27 cellular contexts compared by ENCODE assay signal in genomic region chr12:44003721-44004120, GRCh38.
"Had no signal": no experiment of that assay in that cellular context is flagged by ENCODE, and none has a peak within 500 bp of the region (broad histone marks: within the 10 kb centered on the region; RNA-seq: fewer than 3 reads in every experiment).

No MANE protein-coding gene starts in this region.

- H3K27ac ChIP-seq: left lung, lower lobe of right lung, neutrophil, parathyroid adenoma, right atrium auricular region, right lobe of liver, stomach, testis, thyroid gland, transverse colon, upper lobe of right lung had no signal

- H3K27me3 Mint-ChIP-seq: naive B cell; stimulated activated memory B cell treated with anti-CD40 and anti-IgM and Interleukin-4, amounts not matched to agents 10 μg/mL and 1 μg/mL and 100 μg/mL, for 72 hours had no signal

- H3K27ac Mint-ChIP-seq: mesothelial cell of epicardium; natural killer cell; stimulated activated memory B cell treated with anti-CD40 and anti-IgM and Interleukin-4, amounts not matched to agents 10 μg/mL and 1 μg/mL and 100 μg/mL, for 72 hours had no signal

- H3K36me3 ChIP-seq: left lung, lower lobe of right lung, neutrophil, right atrium auricular region, right lobe of liver, thyroid gland, transverse colon, upper lobe of right lung had no signal

- H3K27me3 ChIP-seq: left lung, neutrophil, right atrium auricular region, right lobe of liver, stomach, testis, thyroid gland, transverse colon, upper lobe of right lung had no signal

- H2AFZ ChIP-seq: parathyroid adenoma had no signal

- H3K4me3 ChIP-seq: left lung, lower lobe of right lung, right atrium auricular region, right lobe of liver, smooth muscle cell, stomach, testis, thyroid gland, transverse colon, upper lobe of right lung had no signal

- ATAC-seq: left colon; left lung; lower lobe of right lung; natural killer cell; right lobe of liver; stimulated activated memory B cell treated with anti-CD40 and anti-IgM and Interleukin-4, amounts not matched to agents 10 μg/mL and 1 μg/mL and 100 μg/mL, for 72 hours; stimulated activated naive CD8-positive, alpha-beta T cell treated with anti-CD3 and anti-CD28 coated beads, Interleukin-15, Interleukin-2, amounts not matched to agents 100 U/mL and 50 U/mL, for 24 hours; upper lobe of right lung had no signal

- H3K4me3 Mint-ChIP-seq: mesothelial cell of epicardium; naive B cell; natural killer cell; stimulated activated memory B cell treated with anti-CD40 and anti-IgM and Interleukin-4, amounts not matched to agents 10 μg/mL and 1 μg/mL and 100 μg/mL, for 72 hours had no signal

- DNase-seq: head of caudate nucleus; hippocampal formation; left colon; left lung; lower lobe of right lung; mammary epithelial cell; mesenchymal stem cell; naive B cell; natural killer cell; occipital lobe; right lobe of liver; stimulated activated CD4-positive, alpha-beta T cell treated with anti-CD3 and anti-CD28 coated beads, Interleukin-1b, Interleukin-23, amount 100 ng/mL, for 48 hours; stimulated activated CD4-positive, alpha-beta T cell treated with anti-CD3 and anti-CD28 coated beads, Interleukin-2, amount 100 ng/mL, for 48 hours; stimulated activated CD4-positive, alpha-beta T cell treated with anti-CD3 and anti-CD28 coated beads, Interleukin-4, amount 100 ng/mL, for 4 hours; stimulated activated CD8-positive, alpha-beta memory T cell treated with anti-CD3 and anti-CD28 coated beads, Interleukin-4, amount 100 ng/mL, for 48 hours; stimulated activated naive CD8-positive, alpha-beta T cell treated with anti-CD3 and anti-CD28 coated beads, Interleukin-15, Interleukin-2, amounts not matched to agents 100 U/mL and 50 U/mL, for 24 hours; stomach; testis; thyroid gland; transverse colon; upper lobe of right lung had no signal

- H3K79me2 ChIP-seq: parathyroid adenoma had no signal

- H3K4me2 ChIP-seq: smooth muscle cell had no signal

- H3K9ac ChIP-seq: parathyroid adenoma had no signal

- H3K4me1 Mint-ChIP-seq: mesothelial cell of epicardium; natural killer cell; stimulated activated memory B cell treated with anti-CD40 and anti-IgM and Interleukin-4, amounts not matched to agents 10 μg/mL and 1 μg/mL and 100 μg/mL, for 72 hours had no signal

- H3K9me3 ChIP-seq: neutrophil, testis, thyroid gland had no signal

- H3K4me1 ChIP-seq: left lung, lower lobe of right lung, parathyroid adenoma, right atrium auricular region, right lobe of liver, stomach, testis, thyroid gland, transverse colon, upper lobe of right lung had no signal
